ENCODE assay signal across 25 cellular contexts in the genomic region with DNA sequence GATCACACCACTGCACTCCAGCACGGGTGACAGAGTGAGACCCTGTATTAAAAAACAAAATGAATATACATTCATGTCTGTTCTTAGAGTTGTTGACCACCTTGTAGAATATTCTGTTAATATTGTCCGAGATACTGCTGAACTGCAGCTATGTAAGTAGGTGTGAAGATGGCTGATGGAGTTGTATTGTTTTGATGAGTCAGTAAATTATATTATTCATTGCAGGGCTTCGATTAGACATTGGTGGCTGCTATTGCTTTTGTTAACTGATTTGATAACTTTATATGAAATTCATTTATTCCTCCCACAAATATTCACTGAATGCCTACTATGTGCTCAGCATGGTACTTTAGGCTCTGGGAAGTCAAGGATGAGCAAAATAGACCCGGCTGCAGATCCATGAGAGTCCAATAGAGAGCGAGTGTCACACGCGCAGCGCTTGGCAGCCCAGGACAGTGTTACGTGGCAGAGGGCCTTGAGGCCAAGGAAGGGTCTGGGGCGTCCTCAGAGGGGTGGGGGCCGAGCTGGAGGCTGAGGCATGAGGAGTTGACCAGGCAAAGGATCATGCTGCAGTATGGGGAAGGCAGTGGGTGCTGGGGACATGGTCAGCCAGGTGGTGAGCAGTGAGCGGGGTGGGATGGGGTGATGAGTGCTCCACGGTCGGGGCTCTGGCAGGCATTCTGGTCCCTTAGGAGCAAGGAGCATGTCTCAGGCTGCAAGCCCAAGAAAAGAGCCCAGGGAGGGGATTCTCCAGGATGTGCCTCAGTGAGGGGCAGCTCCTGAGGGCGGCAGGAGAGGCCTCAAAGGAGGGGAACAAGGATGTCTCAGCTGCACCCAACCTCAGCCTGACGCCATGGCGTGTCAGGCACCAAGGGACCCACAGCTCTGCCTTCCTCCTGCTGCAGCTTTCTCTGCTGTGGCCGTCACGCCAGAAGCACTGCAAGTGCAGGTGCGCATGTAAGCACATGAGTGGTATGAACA.
"Had no signal": no experiment of that assay in that cellular context is flagged by ENCODE, and none has a peak within 500 bp of the region (broad histone marks: within the 10 kb centered on the region; RNA-seq: fewer than 3 reads in every experiment).

No MANE protein-coding gene starts in this region.

- H3K27me3 Mint-ChIP-seq: activated naive CD8-positive, alpha-beta T cell; stimulated activated naive CD8-positive, alpha-beta T cell treated with anti-CD3 and anti-CD28 coated beads, Interleukin-15, Interleukin-2, amounts not matched to agents 100 ng/mL and 50 ng/mL, for 24 hours had no signal

- H3K4me3 Mint-ChIP-seq: activated naive CD8-positive, alpha-beta T cell; activated T-helper 17 cell treated with anti-CD3 and anti-CD28 coated beads, Interleukin-2, amount 50 U/mL, for 72 hours; mesothelial cell of epicardium; naive thymus-derived CD8-positive, alpha-beta T cell; neural progenitor cell; stimulated activated naive CD8-positive, alpha-beta T cell treated with anti-CD3 and anti-CD28 coated beads, Interleukin-15, Interleukin-2, amounts not matched to agents 100 ng/mL and 50 ng/mL, for 24 hours; T-helper 17 cell had no signal

- H3K4me1 ChIP-seq: breast epithelium, colonic mucosa, neural progenitor cell, thyroid gland had no signal

- H3K27ac Mint-ChIP-seq: activated naive CD8-positive, alpha-beta T cell; activated T-helper 17 cell treated with anti-CD3 and anti-CD28 coated beads, Interleukin-2, amount 50 U/mL, for 72 hours; mesothelial cell of epicardium; naive thymus-derived CD8-positive, alpha-beta T cell; neural progenitor cell; stimulated activated naive CD8-positive, alpha-beta T cell treated with anti-CD3 and anti-CD28 coated beads, Interleukin-15, Interleukin-2, amounts not matched to agents 100 ng/mL and 50 ng/mL, for 24 hours; T-helper 17 cell had no signal

- H3K36me3 Mint-ChIP-seq: activated naive CD8-positive, alpha-beta T cell; mesothelial cell of epicardium; naive thymus-derived CD8-positive, alpha-beta T cell; neural progenitor cell had no signal

- H3K36me3 ChIP-seq: breast epithelium, colonic mucosa, gastroesophageal sphincter, neural progenitor cell, prostate gland, thyroid gland had no signal

- FAIRE-seq: islet of Langerhans had no signal

- H3K27ac ChIP-seq: breast epithelium, colonic mucosa, dorsolateral prefrontal cortex, epithelial cell of prostate, gastroesophageal sphincter, neural progenitor cell, prostate gland, thyroid gland had no signal

- H3K9me3 ChIP-seq: breast epithelium, colonic mucosa, gastroesophageal sphincter, prostate gland, thyroid gland had no signal

- H3K27me3 ChIP-seq: breast epithelium, colonic mucosa, dorsolateral prefrontal cortex, gastroesophageal sphincter, neural progenitor cell, thyroid gland had no signal

- H3K9me3 Mint-ChIP-seq: activated T-helper 17 cell treated with anti-CD3 and anti-CD28 coated beads, Interleukin-2, amount 50 U/mL, for 72 hours; naive thymus-derived CD8-positive, alpha-beta T cell; stimulated activated naive CD8-positive, alpha-beta T cell treated with anti-CD3 and anti-CD28 coated beads, Interleukin-15, Interleukin-2, amounts not matched to agents 100 ng/mL and 50 ng/mL, for 24 hours had no signal

- H3K9ac ChIP-seq: neural progenitor cell had no signal

- DNase-seq: activated CD4-positive, alpha-beta T cell treated with anti-CD3 and anti-CD28 coated beads for 4 hours; activated CD4-positive, alpha-beta T cell treated with anti-CD3 and anti-CD28 coated beads, Interleukin-2, amount 50 U/mL, for 48 hours; activated CD4-positive, CD25-positive, alpha-beta regulatory T cell; activated naive CD4-positive, alpha-beta T cell; amniotic stem cell; colonic mucosa; dorsolateral prefrontal cortex; hypothalamus; naive thymus-derived CD8-positive, alpha-beta T cell; stimulated activated CD4-positive, alpha-beta T cell treated with anti-CD3 and anti-CD28 coated beads, Interleukin-12 subunit alpha, Interleukin-12 subunit beta, amount 100 ng/mL, for 4 hours; stimulated activated CD4-positive, alpha-beta T cell treated with anti-CD3 and anti-CD28 coated beads, Interleukin-4, amount 100 ng/mL, for 4 hours; substantia nigra; T-helper 17 cell; thyroid gland had no signal

- H3K4me3 ChIP-seq: breast epithelium, colonic mucosa, dorsolateral prefrontal cortex, gastroesophageal sphincter, lung, neural progenitor cell, prostate gland, thyroid gland had no signal

- H3K4me2 ChIP-seq: neural progenitor cell had no signal

- H2AFZ ChIP-seq: neural progenitor cell had no signal

- H3K4me1 Mint-ChIP-seq: activated T-helper 17 cell treated with anti-CD3 and anti-CD28 coated beads, Interleukin-2, amount 50 U/mL, for 72 hours; mesothelial cell of epicardium; naive thymus-derived CD8-positive, alpha-beta T cell; T-helper 17 cell had no signal

- ATAC-seq: activated T-helper 17 cell treated with anti-CD3 and anti-CD28 coated beads, Interleukin-2, amount 50 U/mL, for 72 hours; gastroesophageal sphincter; naive thymus-derived CD8-positive, alpha-beta T cell; T-helper 17 cell had no signal
